ENCODE assay signal across 8 cellular contexts in the genomic region with DNA sequence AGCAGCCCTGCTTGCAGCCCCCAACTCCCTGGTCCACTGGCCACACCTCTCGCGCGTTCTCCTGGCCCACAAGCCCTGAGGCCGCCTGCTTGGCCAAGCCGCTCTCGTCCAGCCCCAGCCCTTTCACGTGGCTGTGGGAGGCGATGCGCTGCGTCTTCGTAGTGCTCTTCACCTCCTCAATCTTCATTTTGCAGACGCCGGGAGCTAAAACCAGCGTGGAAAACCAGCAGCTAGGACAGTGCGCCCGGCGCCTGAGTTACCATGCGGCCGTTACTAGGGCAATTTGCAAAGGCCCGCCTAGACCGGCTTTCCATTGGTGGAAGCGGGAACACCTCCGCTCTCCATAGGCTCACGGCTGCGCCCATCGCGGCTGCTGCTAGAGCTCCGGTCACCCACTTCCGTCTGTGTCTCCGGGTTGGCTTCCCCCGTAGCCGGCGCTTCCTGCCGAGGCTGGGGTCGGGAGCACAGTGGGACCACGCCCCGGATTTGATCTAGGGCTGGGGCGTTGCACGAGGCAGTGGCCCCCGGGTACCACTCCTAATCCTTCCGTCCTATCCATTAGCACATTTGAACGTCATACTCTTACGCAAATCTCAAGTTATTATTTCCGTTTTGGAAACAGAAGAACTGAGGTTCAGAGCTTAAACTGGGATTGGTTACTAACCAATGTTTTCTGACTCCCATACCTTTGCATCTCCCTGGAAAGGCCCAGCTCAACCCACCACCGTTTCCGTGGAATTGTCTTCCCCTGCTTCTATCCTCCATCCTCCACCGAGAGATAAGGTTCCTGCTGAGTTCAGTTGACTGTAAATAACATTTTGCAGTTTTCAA. TPM values are rescaled to one million over a fixed set of nuclear protein-coding genes. Genes with fewer than 3 reads are reported as not detected.
DNase-seq lines count a peak whose midpoint lies in the region; TF ChIP-seq lines count a peak whose summit lies in the region.

RUVBL1 (minus strand) TSS at position 275 of the 831 bp plus-strand sequence; CDS start at position 187, 88 bp downstream.

- H3K27ac Mint-ChIP-seq in nephron, result peak within 1 kb of the TSS; percentile 49 to 98 (median 98)
- H3K27ac Mint-ChIP-seq in stimulated activated naive CD8-positive, alpha-beta T cell treated with anti-CD3 and anti-CD28 coated beads, Interleukin-15, Interleukin-2, amounts not matched to agents 100 ng/mL and 50 ng/mL, for 24 hours, result peak within 1 kb of the TSS; percentile 99

- H3K27me3 Mint-ChIP-seq in nephron (ENCODE audit: low read depth), result peaks cover 6% of the 10 kb centered on the region
- H3K27me3 Mint-ChIP-seq in stimulated activated naive CD8-positive, alpha-beta T cell treated with anti-CD3 and anti-CD28 coated beads, Interleukin-15, Interleukin-2, amounts not matched to agents 100 ng/mL and 50 ng/mL, for 24 hours, result no peaks in the 10 kb centered on the region

- peaks cover 3% of the 10 kb centered on the region for H3K36me3 Mint-ChIP-seq in nephron (ENCODE audit: low read depth)
- peaks cover 24% of the 10 kb centered on the region for H3K36me3 Mint-ChIP-seq in stimulated activated naive CD8-positive, alpha-beta T cell treated with anti-CD3 and anti-CD28 coated beads, Interleukin-15, Interleukin-2, amounts not matched to agents 100 ng/mL and 50 ng/mL, for 24 hours (ENCODE audit: low read depth)

- peak within 1 kb of the TSS; percentile 99 to 100 (median 99) for H3K4me3 Mint-ChIP-seq in nephron
- H3K4me3 Mint-ChIP-seq in stimulated activated naive CD8-positive, alpha-beta T cell treated with anti-CD3 and anti-CD28 coated beads, Interleukin-15, Interleukin-2, amounts not matched to agents 100 ng/mL and 50 ng/mL, for 24 hours, result peak within 1 kb of the TSS; percentile 96

- no peaks in the 10 kb centered on the region for H3K36me3 ChIP-seq in H7 (replicated peaks; ENCODE audit: control insufficient read depth, insufficient read depth, low read length)

- H3K4me1 Mint-ChIP-seq in nephron, result peaks cover 9% of the 10 kb centered on the region
- H3K4me1 Mint-ChIP-seq in stimulated activated naive CD8-positive, alpha-beta T cell treated with anti-CD3 and anti-CD28 coated beads, Interleukin-15, Interleukin-2, amounts not matched to agents 100 ng/mL and 50 ng/mL, for 24 hours (ENCODE audit: low read depth), result peaks cover 27% of the 10 kb centered on the region

- H3K9me3 Mint-ChIP-seq in nephron, result no peaks in the 10 kb centered on the region
- H3K9me3 Mint-ChIP-seq in stimulated activated naive CD8-positive, alpha-beta T cell treated with anti-CD3 and anti-CD28 coated beads, Interleukin-15, Interleukin-2, amounts not matched to agents 100 ng/mL and 50 ng/mL, for 24 hours, result no peaks in the 10 kb centered on the region

- H3K4me3 ChIP-seq in H7 (ENCODE audit: insufficient read depth, low read depth, low read length) (peak within 1 kb of the TSS; percentile 97), fibroblast of pulmonary artery (replicated peaks; ENCODE audit: low read depth, low read length) (peak within 1 kb of the TSS; percentile 95)

- DNase-seq in ELF-1 (ENCODE audit: low read depth, low spot score), result peak; percentile 98
- DNase-seq in H7, result peak; percentile 97
- DNase-seq in M059J (ENCODE audit: low read depth), result peak; percentile 99
- DNase-seq in SHP77 (lab: John Stamatoyannopoulos, UW), result peak; percentile 98
- DNase-seq in activated effector memory CD4-positive, alpha-beta T cell treated with Interleukin-2 at 50 U/mL for 16 hours, result peak; percentile 94
- peak; percentile 99 for DNase-seq in fibroblast of pulmonary artery (ENCODE audit: low read depth)

- TF ChIP-seq CTCF in fibroblast of pulmonary artery (IDR thresholded peaks at IDR 0.05; ENCODE audit: low read length, missing control alignments), result no peak
- no peak for TF ChIP-seq CTCF in nephron (IDR thresholded peaks at IDR 0.05; ENCODE audit: unreplicated experiment in 3 of 3)

- H3K27me3 ChIP-seq in H7 (ENCODE audit: control insufficient read depth, insufficient read depth, low read length), result no peaks in the 10 kb centered on the region

RNA-seq across cellular contexts. Expression of gene RUVBL1, which starts in this region (rescaled TPM):
- 179 and 182 TPM in 2 replicates for total RNA-seq in H7 (2014; rRNA removed; shearing (Covaris generic))
- 93.9 and 127 TPM in 2 replicates for total RNA-seq in M059J (2014; rRNA removed; shearing (Covaris generic))

Comparison
In these comparisons a context has a peak if more than half of its experiments do, and no peak if none do; other contexts are left out.
1. Peak in every context shown above with its lines: DNase-seq and H3K4me3 ChIP-seq.